ENCODE assay signal across 27 cellular contexts in the genomic region with DNA sequence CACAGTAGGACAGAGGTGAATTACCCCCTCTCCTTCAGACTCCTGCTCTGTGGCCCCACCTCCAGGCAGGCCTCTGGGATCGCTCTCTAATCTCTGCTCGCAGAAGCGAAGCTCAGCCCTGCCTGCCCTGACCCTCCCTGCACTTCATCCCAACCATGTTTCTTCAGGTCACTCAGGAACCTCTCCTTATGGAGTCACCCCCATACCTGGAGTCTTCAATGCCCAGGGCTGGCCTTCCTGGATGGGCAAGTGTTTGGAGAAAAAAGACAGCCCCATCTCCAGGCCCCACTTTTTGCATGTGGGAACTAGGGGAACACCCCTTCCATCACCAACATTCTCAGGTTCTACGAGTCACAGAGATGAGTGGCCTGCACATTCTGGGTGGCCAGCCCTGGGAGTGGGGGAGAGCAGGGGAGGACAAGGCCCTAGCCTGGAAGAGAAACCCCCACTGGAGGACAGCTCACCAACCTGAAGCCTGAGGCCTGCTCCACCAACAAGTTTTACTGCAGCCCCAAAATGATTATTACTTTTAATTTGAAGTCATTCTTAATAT.
"Had no signal": no experiment of that assay in that cellular context is flagged by ENCODE, and none has a peak within 500 bp of the region (broad histone marks: within the 10 kb centered on the region; RNA-seq: fewer than 3 reads in every experiment).

No MANE protein-coding gene starts in this region.

- H3K27me3 ChIP-seq: pancreas, thyroid gland, vagina had no signal

- H3K4me3 Mint-ChIP-seq: effector memory CD8-positive, alpha-beta T cell; immature natural killer cell; naive thymus-derived CD8-positive, alpha-beta T cell; nephron progenitor cell; stimulated activated effector memory CD8-positive, alpha-beta T cell treated with anti-CD3 and anti-CD28 coated beads, Interleukin-12 subunit alpha, Interleukin-12 subunit beta, amount 100 ng/mL, for 72 hours had no signal

- H3K36me3 ChIP-seq: pancreas, right atrium auricular region, stomach, thyroid gland, vagina had no signal

- H3K27ac ChIP-seq: esophagus squamous epithelium, pancreas, right atrium auricular region, stomach, thyroid gland, vagina had no signal

- H3K36me3 Mint-ChIP-seq: immature natural killer cell; naive thymus-derived CD8-positive, alpha-beta T cell; stimulated activated effector memory CD8-positive, alpha-beta T cell treated with anti-CD3 and anti-CD28 coated beads, Interleukin-12 subunit alpha, Interleukin-12 subunit beta, amount 100 ng/mL, for 72 hours had no signal

- H3K4me1 Mint-ChIP-seq: immature natural killer cell had no signal

- H3K4me2 ChIP-seq: smooth muscle cell had no signal

- FAIRE-seq: endometrium, pancreas had no signal

- H3K9me3 Mint-ChIP-seq: effector memory CD8-positive, alpha-beta T cell; immature natural killer cell; naive thymus-derived CD8-positive, alpha-beta T cell; nephron progenitor cell; stimulated activated effector memory CD8-positive, alpha-beta T cell treated with anti-CD3 and anti-CD28 coated beads, Interleukin-12 subunit alpha, Interleukin-12 subunit beta, amount 100 ng/mL, for 72 hours had no signal

- H3K27ac Mint-ChIP-seq: effector memory CD8-positive, alpha-beta T cell; immature natural killer cell; naive thymus-derived CD8-positive, alpha-beta T cell; nephron progenitor cell; progenitor cell of endocrine pancreas; stimulated activated effector memory CD8-positive, alpha-beta T cell treated with anti-CD3 and anti-CD28 coated beads, Interleukin-12 subunit alpha, Interleukin-12 subunit beta, amount 100 ng/mL, for 72 hours had no signal

- H3K4me3 ChIP-seq: esophagus squamous epithelium, pancreas, right atrium auricular region, smooth muscle cell, stomach, thyroid gland, vagina had no signal

- H3K9me3 ChIP-seq: esophagus squamous epithelium, pancreas, right atrium auricular region, stomach, thyroid gland, vagina had no signal

- ATAC-seq: effector memory CD8-positive, alpha-beta T cell; naive thymus-derived CD8-positive, alpha-beta T cell; pancreas; sciatic nerve; stimulated activated effector memory CD8-positive, alpha-beta T cell treated with anti-CD3 and anti-CD28 coated beads, Interleukin-12 subunit alpha, Interleukin-12 subunit beta, amount 100 ng/mL, for 72 hours had no signal

- DNase-seq: cortex of kidney; effector memory CD8-positive, alpha-beta T cell; erythroblast; esophagus squamous epithelium; foreskin melanocyte; immature natural killer cell; islet precursor cell; mammary epithelial cell; mesendoderm; midbrain; naive thymus-derived CD8-positive, alpha-beta T cell; nephron progenitor cell; occipital lobe; stimulated activated CD4-positive, alpha-beta T cell treated with anti-CD3 and anti-CD28 coated beads, Interleukin-2, amount 100 ng/mL, for 24 hours; stimulated activated CD4-positive, alpha-beta T cell treated with anti-CD3 and anti-CD28 coated beads, Interleukin-4, amount 100 ng/mL, for 24 hours; stimulated activated naive CD4-positive, alpha-beta T cell treated with Interleukin-2 at 50 U/mL for 16 hours; stomach; thyroid gland; trophoblast cell had no signal

- H3K4me1 ChIP-seq: pancreas, right atrium auricular region, stomach, thyroid gland had no signal
